28 cellular contexts compared by ENCODE assay signal in genomic region chr22:36858966-36859365, GRCh38. TPM values are rescaled to one million over a fixed set of nuclear protein-coding genes. Genes with fewer than 3 reads are reported as not detected.
DNase-seq lines count a peak whose midpoint lies in the region; ATAC-seq and TF ChIP-seq lines count a peak whose summit lies in the region.
"Had no signal": no experiment of that assay in that cellular context is flagged by ENCODE, and none has a peak within 500 bp of the region (broad histone marks: within the 10 kb centered on the region; RNA-seq: fewer than 3 reads in every experiment).

No MANE protein-coding gene starts in this region.

- TF ChIP-seq EP300 in gastroesophageal sphincter (IDR thresholded peaks at IDR 0.05) = no peak

- H3K9me3 ChIP-seq in BLaER1 (no peaks in the 10 kb centered on the region), MM.1S (replicated peaks; ENCODE audit: insufficient read depth, low read length) (no peaks in the 10 kb centered on the region), gastroesophageal sphincter (no peaks in the 10 kb centered on the region)
- H3K9me3 ChIP-seq: Peyer's patch, transverse colon had no signal

- H3K36me3 Mint-ChIP-seq in activated T-helper 2 cell treated with anti-CD3 and anti-CD28 coated beads, Interferon-gamma antibody, Interleukin-2, Interleukin-4, amounts not matched to agents 10 μg/mL and 5 μg/mL and 100 μg/mL, durations not matched to agents 14 hours and 24 hours and 36 hours (ENCODE audit: low read depth) = peaks cover under 1% of the 10 kb centered on the region
- H3K36me3 Mint-ChIP-seq: activated naive CD4-positive, alpha-beta T cell treated with anti-CD3 and anti-CD28 coated beads, Interleukin-2, amount 50 U/mL, for 72 hours had no signal

- H3K4me2 ChIP-seq in BLaER1 (peak overlapping the region; percentile 97), MM.1S (ENCODE audit: low read depth, low read length) (peak overlapping the region; percentile 37)

- H3K36me3 ChIP-seq in BLaER1 (no peaks in the 10 kb centered on the region), MM.1S (replicated peaks; ENCODE audit: insufficient read depth, low read length) (no peaks in the 10 kb centered on the region), gastroesophageal sphincter (no peaks in the 10 kb centered on the region)
- H3K36me3 ChIP-seq: Peyer's patch, transverse colon had no signal

- H3K4me3 Mint-ChIP-seq in activated T-helper 2 cell treated with anti-CD3 and anti-CD28 coated beads, Interferon-gamma antibody, Interleukin-2, Interleukin-4, amounts not matched to agents 10 μg/mL and 5 μg/mL and 100 μg/mL, durations not matched to agents 14 hours and 24 hours and 36 hours (ENCODE audit: low read depth) = no peak overlapping the region
- H3K4me3 Mint-ChIP-seq: CD8-positive, alpha-beta memory T cell had no signal

- H3K9me3 Mint-ChIP-seq in activated T-helper 2 cell treated with anti-CD3 and anti-CD28 coated beads, Interferon-gamma antibody, Interleukin-2, Interleukin-4, amounts not matched to agents 10 μg/mL and 5 μg/mL and 100 μg/mL, durations not matched to agents 14 hours and 24 hours and 36 hours = no peaks in the 10 kb centered on the region
- H3K9me3 Mint-ChIP-seq: CD8-positive, alpha-beta memory T cell had no signal

- H3K27ac ChIP-seq in BLaER1 (peak overlapping the region; percentile 99), MM.1S (ENCODE audit: low read length) (peak overlapping the region; percentile 82), gastroesophageal sphincter (no peak overlapping the region)
- H3K27ac ChIP-seq: SK-N-MC had no signal

- no peaks in the 10 kb centered on the region for H3K27me3 ChIP-seq in BLaER1
- H3K27me3 ChIP-seq in MM.1S (replicated peaks; ENCODE audit: insufficient read depth, low read length) = no peaks in the 10 kb centered on the region
- H3K27me3 ChIP-seq in gastroesophageal sphincter = peaks cover 25% of the 10 kb centered on the region
- H3K27me3 ChIP-seq: Peyer's patch, transverse colon had no signal

- peaks cover 10% of the 10 kb centered on the region; the same call in 1 of the 2 replicates for H3K79me2 ChIP-seq in MM.1S (ENCODE audit: low read length)

- H4K20me1 ChIP-seq in BLaER1 = no peaks in the 10 kb centered on the region; the same call in 1 of the 2 replicates
- H4K20me1 ChIP-seq in MM.1S (ENCODE audit: insufficient read depth, low read length) = no peaks in the 10 kb centered on the region

- TF ChIP-seq POLR2A in gastroesophageal sphincter (IDR thresholded peaks at IDR 0.05) = no peak
- TF ChIP-seq POLR2A in GM18505 (IDR thresholded peaks at IDR 0.05; ENCODE audit: borderline replicate concordance, extremely low read depth, insufficient read depth, insufficient read length) = no peak

- 78 to 82% methylated on average over 2 of the region's 2 CpGs for WGBS in gastroesophageal sphincter (ENCODE audit: low coverage in 1 of 2), 2 donors

- ATAC-seq in gastroesophageal sphincter (no peak), GM18505 (IDR thresholded peaks at IDR 0.05; ENCODE audit: unreplicated experiment) (no peak)
- ATAC-seq: activated CD4-positive, CD25-positive, alpha-beta regulatory T cell treated with anti-CD3 and anti-CD28 coated beads, Interleukin-2, amount 50 U/mL, for 24 hours; activated naive CD4-positive, alpha-beta T cell treated with anti-CD3 and anti-CD28 coated beads, Interleukin-2, amount 50 U/mL, for 72 hours; sciatic nerve had no signal

- no peaks in the 10 kb centered on the region for H3K9me2 ChIP-seq in MM.1S (replicated peaks; ENCODE audit: insufficient read depth, low read length)

- H3K4me1 ChIP-seq in BLaER1 (peaks cover 98% of the 10 kb centered on the region), MM.1S (ENCODE audit: low read length) (peaks cover 54% of the 10 kb centered on the region), gastroesophageal sphincter (peaks cover 0 to 12% (median 0%) of the 10 kb centered on the region in 3 donors)
- H3K4me1 ChIP-seq: Peyer's patch had no signal

- peak overlapping the region; percentile 68 for H2AFZ ChIP-seq in MM.1S (ENCODE audit: low read length)

- peaks cover 37% of the 10 kb centered on the region for H3F3A ChIP-seq in MM.1S (ENCODE audit: insufficient read depth, low read length)

- TF ChIP-seq CTCF in MM.1S (IDR thresholded peaks at IDR 0.05; ENCODE audit: low read length) = no peak
- no peak for TF ChIP-seq CTCF in gastroesophageal sphincter (IDR thresholded peaks at IDR 0.05)

- H3K27ac Mint-ChIP-seq in activated T-helper 2 cell treated with anti-CD3 and anti-CD28 coated beads, Interferon-gamma antibody, Interleukin-2, Interleukin-4, amounts not matched to agents 10 μg/mL and 5 μg/mL and 100 μg/mL, durations not matched to agents 14 hours and 24 hours and 36 hours = peak overlapping the region; percentile 34
- H3K27ac Mint-ChIP-seq: CD8-positive, alpha-beta memory T cell had no signal

- H3K9ac ChIP-seq in BLaER1 = peak overlapping the region; percentile 94; the same call in 1 of the 2 replicates
- no peak overlapping the region for H3K9ac ChIP-seq in MM.1S (ENCODE audit: low read length)

- H3K4me3 ChIP-seq in BLaER1 (no peak overlapping the region), MM.1S (ENCODE audit: low read length) (no peak overlapping the region), gastroesophageal sphincter (no peak overlapping the region)
- H3K4me3 ChIP-seq: Peyer's patch, SK-N-MC, transverse colon had no signal

- intact Hi-C loops in activated T-helper 2 cell treated with anti-CD3 and anti-CD28 coated beads, Interferon-gamma antibody, Interleukin-2, Interleukin-4, amounts not matched to agents 10 μg/mL and 5 μg/mL and 100 μg/mL, durations not matched to agents 14 hours and 24 hours and 36 hours (cut with micrococcal nuclease) = no loop called here

- DNase-seq in AML-193 (lab: John Stamatoyannopoulos, UW) (peak; percentile 37 to 39), MM.1S (peak; percentile 42), dedifferentiated amniotic fluid mesenchymal stem cell (ENCODE audit: extremely low spot score) (no peak)
- no peak for DNase-seq in activated T-helper 2 cell treated with anti-CD3 and anti-CD28 coated beads, Interferon-gamma antibody, Interleukin-2, Interleukin-4, amounts not matched to agents 10 μg/mL and 5 μg/mL and 100 μg/mL, durations not matched to agents 14 hours and 24 hours and 36 hours (ENCODE audit: low spot score)
- DNase-seq: activated T-cell treated with anti-CD3 and anti-CD28 coated beads, Interleukin-2, amount 50 U/mL, for 48 hours; CD8-positive, alpha-beta memory T cell; central memory CD4-positive, alpha-beta T cell; DMS53; GDM1; KBM-7; NCI-H1436 treated with DMSO at 0.1 percent for 48 hours; NCI-H2107; NCI-H446; Peyer's patch; posterior cingulate gyrus; T-helper 9 cell; transverse colon had no signal

- no peaks in the 10 kb centered on the region for H3K27me3 Mint-ChIP-seq in activated T-helper 2 cell treated with anti-CD3 and anti-CD28 coated beads, Interferon-gamma antibody, Interleukin-2, Interleukin-4, amounts not matched to agents 10 μg/mL and 5 μg/mL and 100 μg/mL, durations not matched to agents 14 hours and 24 hours and 36 hours (ENCODE audit: low read depth)

- H3K4me1 Mint-ChIP-seq in activated T-helper 2 cell treated with anti-CD3 and anti-CD28 coated beads, Interferon-gamma antibody, Interleukin-2, Interleukin-4, amounts not matched to agents 10 μg/mL and 5 μg/mL and 100 μg/mL, durations not matched to agents 14 hours and 24 hours and 36 hours (ENCODE audit: low read depth) = peaks cover 50% of the 10 kb centered on the region

RNA-seq across cellular contexts. Expression of gene NCF4, which starts 1.8 kb away (rescaled TPM):
- 15.7 and 18.8 TPM in 2 replicates for total RNA-seq in activated T-helper 2 cell treated with anti-CD3 and anti-CD28 coated beads, Interferon-gamma antibody, Interleukin-2, Interleukin-4, amounts not matched to agents 10 μg/mL and 5 μg/mL and 100 μg/mL, durations not matched to agents 14 hours and 24 hours and 36 hours
- total RNA-seq in gastroesophageal sphincter = 10 to 100 TPM in 2 of 4 donors, 1 to 10 TPM in 2; 5.4 to 20.5 (median 10.6) TPM
- total RNA-seq: dermis microvascular lymphatic vessel endothelial cell, H4, HT1080 had no signal

RNA-seq across cellular contexts. Expression of gene PVALB, which starts 42.1 kb away (rescaled TPM):
- not detected in 2 replicates for total RNA-seq in activated T-helper 2 cell treated with anti-CD3 and anti-CD28 coated beads, Interferon-gamma antibody, Interleukin-2, Interleukin-4, amounts not matched to agents 10 μg/mL and 5 μg/mL and 100 μg/mL, durations not matched to agents 14 hours and 24 hours and 36 hours
- not detected for total RNA-seq in gastroesophageal sphincter
- total RNA-seq: activated CD8-positive, alpha-beta memory T cell treated with anti-CD3 and anti-CD28 coated beads for 36 hours; activated naive CD4-positive, alpha-beta T cell treated with anti-CD3 and anti-CD28 coated beads, Interleukin-2, amount 50 U/mL, for 72 hours; CD8-positive, alpha-beta memory T cell; dermis microvascular lymphatic vessel endothelial cell; H4; HT1080; Peyer's patch; sciatic nerve had no signal

RNA-seq across cellular contexts. Expression of gene CSF2RB, which starts 54.5 kb away (rescaled TPM):
- total RNA-seq in activated T-helper 2 cell treated with anti-CD3 and anti-CD28 coated beads, Interferon-gamma antibody, Interleukin-2, Interleukin-4, amounts not matched to agents 10 μg/mL and 5 μg/mL and 100 μg/mL, durations not matched to agents 14 hours and 24 hours and 36 hours = 4.6 and 4.9 TPM in 2 replicates
- total RNA-seq in gastroesophageal sphincter = 10 to 100 TPM in 1 of 4 donors, 1 to 10 TPM in 3; 1.4 to 12.0 (median 4.0) TPM
- total RNA-seq: H4, HT1080 had no signal

Comparison
In these comparisons a context has a peak if more than half of its experiments do, and no peak if none do; other contexts are left out.
1. DNase-seq: peak in AML-193 (2 of 2) and MM.1S (single experiment); none in activated T-helper 2 cell treated with anti-CD3 and anti-CD28 coated beads, Interferon-gamma antibody, Interleukin-2, Interleukin-4, amounts not matched to agents 10 μg/mL and 5 μg/mL and 100 μg/mL, durations not matched to agents 14 hours and 24 hours and 36 hours (single experiment) and dedifferentiated amniotic fluid mesenchymal stem cell (single experiment).
2. H3K27ac ChIP-seq: peak in BLaER1 (single experiment) and MM.1S (single experiment); none in gastroesophageal sphincter (0 of 4).